10 cellular contexts compared by ENCODE assay signal in the genomic region with DNA sequence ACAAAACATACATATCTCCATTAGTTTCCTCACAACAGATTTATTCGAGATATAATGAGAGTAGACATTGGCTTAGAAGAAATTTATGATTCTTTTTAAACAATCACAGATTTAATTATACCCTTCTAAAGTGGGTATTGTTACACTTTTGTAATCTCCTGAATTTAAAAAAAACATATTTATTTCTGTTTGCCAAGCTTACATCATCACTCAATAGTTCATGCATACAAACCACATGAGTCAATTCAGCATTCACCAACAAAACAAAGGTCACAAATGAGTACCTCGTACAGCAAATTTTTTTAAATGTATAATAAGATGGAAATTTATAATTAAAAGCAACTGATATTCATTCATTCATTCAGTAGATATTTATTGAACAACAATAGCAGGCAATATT. TPM values are rescaled to one million over a fixed set of nuclear protein-coding genes. Genes with fewer than 3 reads are reported as not detected.
DNase-seq lines count a peak whose midpoint lies in the region; ATAC-seq, FAIRE-seq and TF ChIP-seq lines count a peak whose summit lies in the region.
"Had no signal": no experiment of that assay in that cellular context is flagged by ENCODE, and none has a peak within 500 bp of the region (broad histone marks: within the 10 kb centered on the region; RNA-seq: fewer than 3 reads in every experiment).

No MANE protein-coding gene starts in this region.

- no peak overlapping the region for H3K27ac ChIP-seq in kidney (ENCODE audit: low read depth in 2 of 2, low read length in 2 of 2)
- H3K27ac ChIP-seq: right atrium auricular region had no signal

- H3K9me3 ChIP-seq in adipocyte (ENCODE audit: control insufficient read depth, low read length) (no peaks in the 10 kb centered on the region), kidney (ENCODE audit: control insufficient read depth in 1 of 2, low read length in 2 of 2) (no peaks in the 10 kb centered on the region)
- H3K9me3 ChIP-seq: right atrium auricular region had no signal

- H3K36me3 ChIP-seq in adipocyte (ENCODE audit: control insufficient read depth, insufficient read depth, low read length, severe bottlenecking) = no peaks in the 10 kb centered on the region
- no peaks in the 10 kb centered on the region for H3K36me3 ChIP-seq in kidney (ENCODE audit: control insufficient read depth in 1 of 2, insufficient read depth in 2 of 2, low read length in 2 of 2)
- H3K36me3 ChIP-seq: right atrium auricular region had no signal

- peak; percentile 45 for DNase-seq in DMS79 (lab: John Stamatoyannopoulos, UW)
- peak in 2 of 3 experiments; percentile 15 to 85 for DNase-seq in NCI-H1417 (lab: John Stamatoyannopoulos, UW)
- DNase-seq in adipocyte (ENCODE audit: low read depth) = peak; percentile 60
- DNase-seq in kidney = no peak
- DNase-seq in NCI-H1694 treated with DMSO at 0.1 percent for 48 hours (lab: John Stamatoyannopoulos, UW) = no peak
- DNase-seq in retina = no peak
- DNase-seq: HFFc6 had no signal

- H3K9ac ChIP-seq in adipocyte (ENCODE audit: low read length) = no peak overlapping the region
- H3K9ac ChIP-seq in kidney (ENCODE audit: low read length in 2 of 2) = no peak overlapping the region

- peak overlapping the region; percentile 26 for H3K4me3 ChIP-seq in adipocyte (ENCODE audit: low read length)
- H3K4me3 ChIP-seq in kidney (ENCODE audit: low read length in 2 of 2) = no peak overlapping the region
- H3K4me3 ChIP-seq: right atrium auricular region had no signal

- intact Hi-C loops in kidney (cut with DNase I) = no loop called here

- no peak for ATAC-seq in GM18907 (IDR thresholded peaks at IDR 0.05; ENCODE audit: unreplicated experiment)
- no peak for ATAC-seq in GM21576 (IDR thresholded peaks at IDR 0.05; ENCODE audit: unreplicated experiment)

- H3K4me1 ChIP-seq in adipocyte (ENCODE audit: control insufficient read depth, insufficient read depth, low read length) (peaks cover 31% of the 10 kb centered on the region), kidney (ENCODE audit: control insufficient read depth in 1 of 2, insufficient read depth in 1 of 2, low read depth in 1 of 2, low read length in 2 of 2) (no peaks in the 10 kb centered on the region)

- no peaks in the 10 kb centered on the region for H3K27me3 ChIP-seq in adipocyte (replicated peaks; ENCODE audit: control insufficient read depth, insufficient read depth, low read length)
- H3K27me3 ChIP-seq: right atrium auricular region had no signal

- peak; percentile 38 for FAIRE-seq in kidney (lab: Jason Lieb, UNC)

- no peak for TF ChIP-seq CTCF in kidney (IDR thresholded peaks at IDR 0.05; ENCODE audit: borderline replicate concordance, extremely low read depth, insufficient read depth)

RNA-seq across cellular contexts. Expression of gene LRRN3, which starts 17.6 kb away (rescaled TPM):
- 1.1 TPM for total RNA-seq in kidney
- polyA plus RNA-seq in kidney (ENCODE audit: insufficient read depth, low read depth, low replicate concordance) = 0.54 TPM

Comparison
In these comparisons a context has a peak if more than half of its experiments do, and no peak if none do; other contexts are left out.
1. DNase-seq: peak in DMS79 (single experiment), NCI-H1417 (2 of 3) and adipocyte (single experiment); none in kidney (single experiment), NCI-H1694 treated with DMSO at 0.1 percent for 48 hours (single experiment) and retina (single experiment).